In the genomic region with DNA sequence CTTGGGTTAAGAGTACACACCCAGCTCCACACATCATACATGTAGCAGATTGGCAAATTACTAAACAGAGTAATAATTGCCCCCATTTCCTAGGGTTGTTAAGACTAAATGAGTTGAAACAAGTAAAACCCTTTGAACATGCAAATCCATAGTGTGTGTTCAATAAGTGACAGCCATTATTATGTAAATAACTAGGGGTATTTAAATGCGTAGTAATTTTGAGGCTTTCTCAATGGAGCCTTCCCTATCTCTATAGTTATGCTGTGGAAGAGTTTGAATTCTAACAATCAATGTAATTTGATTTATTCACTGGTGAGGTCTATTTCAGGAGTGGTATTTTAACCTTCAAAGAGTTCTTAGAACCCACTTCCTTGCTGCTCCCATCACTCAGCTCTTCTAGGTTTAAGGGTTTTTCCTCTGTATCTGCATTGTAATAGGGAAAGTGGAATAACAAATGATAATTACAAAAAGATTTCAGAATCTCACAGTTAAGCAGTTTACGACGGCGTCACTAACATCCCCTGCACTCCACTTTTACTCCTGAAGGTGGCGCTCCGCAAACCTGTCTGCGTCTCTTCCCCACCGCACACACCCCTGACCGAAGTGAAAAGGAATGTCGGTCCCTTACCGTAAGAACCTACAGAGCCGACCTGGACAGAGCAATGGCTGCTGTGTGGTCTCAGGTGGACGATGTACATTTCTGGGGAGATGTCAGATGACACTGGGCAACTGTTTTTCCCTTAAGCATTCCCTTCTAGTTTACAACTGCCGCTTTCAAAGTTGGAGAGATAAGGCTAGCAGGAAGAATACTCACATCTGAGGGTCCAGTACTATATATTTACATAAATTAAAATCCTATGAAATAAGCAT, we compare ENCODE assay signal across 8 cellular contexts.
DNase-seq lines count a peak whose midpoint lies in the region; ATAC-seq, FAIRE-seq and TF ChIP-seq lines count a peak whose summit lies in the region.

No MANE protein-coding gene starts in this region.

- H3K4me1 ChIP-seq in HEK293 (ENCODE audit: control insufficient read depth, insufficient read depth, low read length), result no peaks in the 10 kb centered on the region

- peaks cover 15% of the 10 kb centered on the region for H3K27me3 Mint-ChIP-seq in nephron progenitor cell (ENCODE audit: low read depth, poor library complexity)

- DNase-seq in NCI-H460 (ENCODE audit: extremely low read depth, low read depth) (peak; percentile 28), fibroblast of pulmonary artery (ENCODE audit: low read depth) (peak; percentile 84), nephron progenitor cell (peak; percentile 82), NCI-H345 treated with DMSO at 0.1 percent for 48 hours (lab: John Stamatoyannopoulos, UW; ENCODE audit: unreplicated experiment) (no peak)
- peak; percentile 57 for DNase-seq in activated T-cell treated with anti-CD3 and anti-CD28 coated beads, Interleukin-2, amount 50 U/mL, for 1 hour
- DNase-seq in stimulated activated naive CD8-positive, alpha-beta T cell treated with anti-CD3 and anti-CD28 coated beads, Interleukin-15, Interleukin-2, amounts not matched to agents 100 U/mL and 50 U/mL, for 24 hours, result peak; percentile 77

- H3K4me3 ChIP-seq in HEK293 (ENCODE audit: low read depth, low read length) (no peak overlapping the region), fibroblast of pulmonary artery (replicated peaks; ENCODE audit: low read depth, low read length) (no peak overlapping the region)

- peak; percentile 75 for ATAC-seq in stimulated activated naive CD8-positive, alpha-beta T cell treated with anti-CD3 and anti-CD28 coated beads, Interleukin-15, Interleukin-2, amounts not matched to agents 100 U/mL and 50 U/mL, for 24 hours

- CTCF ChIA-PET in HEK293 (lab: Yijun Ruan, JAX), result interaction anchor here (0.6 to 3.4 kb wide), 22 partner anchors 8 to 1760 kb away, joined by 3 to 24 read pairs (median 3); no protein-coding TSS in a partner anchor

- H3K9me3 ChIP-seq in HEK293 (ENCODE audit: control insufficient read depth, insufficient read depth, low read depth, low read length), result no peaks in the 10 kb centered on the region

- TF ChIP-seq CTCF in HEK293 (tag by site-specific recombination; IDR thresholded peaks at IDR 0.05), result peak; percentile 67
- peak; percentile 92 for TF ChIP-seq CTCF in fibroblast of pulmonary artery (IDR thresholded peaks at IDR 0.05; ENCODE audit: low read length, missing control alignments)
- TF ChIP-seq CTCF in nephron progenitor cell (IDR thresholded peaks at IDR 0.05), result peak; percentile 78

- no peak overlapping the region for H3K27ac ChIP-seq in HEK293 (ENCODE audit: extremely low read depth, low read depth, low read length)

- H3K4me3 Mint-ChIP-seq in nephron progenitor cell, result peak overlapping the region; percentile 70

- H3K36me3 Mint-ChIP-seq in nephron progenitor cell (ENCODE audit: low read depth), result no peaks in the 10 kb centered on the region

- H3K36me3 ChIP-seq in HEK293 (ENCODE audit: control insufficient read depth in 2 of 2, insufficient read depth in 1 of 2, low read length in 2 of 2), result no peaks in the 10 kb centered on the region

- no peaks in the 10 kb centered on the region for H3K9me3 Mint-ChIP-seq in nephron progenitor cell

- POLR2A ChIA-PET in HEK293 (lab: Yijun Ruan, JAX), result no interaction called here

- H3K4me1 Mint-ChIP-seq in nephron progenitor cell, result peaks cover 8% of the 10 kb centered on the region

- H3K27ac Mint-ChIP-seq in nephron progenitor cell, result no peak overlapping the region

- FAIRE-seq in G401.6 (lab: Jason Lieb, UNC), result peak; percentile 45

TF ChIP-seq in HEK293, 187 proteins besides CTCF, POLR2A, EP300 and RAD21:
- TF ChIP-seq ZNF2 (tag by site-specific recombination; IDR thresholded peaks at IDR 0.05), result 0 out of 2 replicates have a peak, but pooled peaks have one; percentile 38
- TF ChIP-seq ZNF654 (tag by site-specific recombination; IDR thresholded peaks at IDR 0.05; ENCODE audit: low read depth), result peak; percentile 28; the same call in 1 of the 2 replicates
- TF ChIP-seq ZNF335 (tag by site-specific recombination; conservative IDR thresholded peaks at IDR 0.05), result no peak
- no peak for TF ChIP-seq ZBTB8A (tag by site-specific recombination; IDR thresholded peaks at IDR 0.05)
- TF ChIP-seq ZNF366 (tag by site-specific recombination; conservative IDR thresholded peaks at IDR 0.05), result no peak
- no peak for TF ChIP-seq ZNF175 (tag by site-specific recombination; IDR thresholded peaks at IDR 0.05)
- no peak for TF ChIP-seq ZNF600 (tag by site-specific recombination; IDR thresholded peaks at IDR 0.05)
- TF ChIP-seq ZNF501 (tag by site-specific recombination; IDR thresholded peaks at IDR 0.05), result no peak
- TF ChIP-seq ZXDB (tag by site-specific recombination; IDR thresholded peaks at IDR 0.05), result no peak
- no peak for TF ChIP-seq HOXC10 (CRISPR knock-in tag; IDR thresholded peaks at IDR 0.05)
- no peak for TF ChIP-seq ZNF510 (tag by site-specific recombination; IDR thresholded peaks at IDR 0.05; ENCODE audit: insufficient replicate concordance)
- no peak for TF ChIP-seq HOXD13 (CRISPR knock-in tag; IDR thresholded peaks at IDR 0.05; ENCODE audit: borderline replicate concordance)
- TF ChIP-seq ZNF138 (tag by site-specific recombination; IDR thresholded peaks at IDR 0.05; ENCODE audit: borderline replicate concordance), result no peak
- peak; percentile 96 for TF ChIP-seq ZBTB48 (tag by site-specific recombination; IDR thresholded peaks at IDR 0.05)
- TF ChIP-seq, protein P1, sequence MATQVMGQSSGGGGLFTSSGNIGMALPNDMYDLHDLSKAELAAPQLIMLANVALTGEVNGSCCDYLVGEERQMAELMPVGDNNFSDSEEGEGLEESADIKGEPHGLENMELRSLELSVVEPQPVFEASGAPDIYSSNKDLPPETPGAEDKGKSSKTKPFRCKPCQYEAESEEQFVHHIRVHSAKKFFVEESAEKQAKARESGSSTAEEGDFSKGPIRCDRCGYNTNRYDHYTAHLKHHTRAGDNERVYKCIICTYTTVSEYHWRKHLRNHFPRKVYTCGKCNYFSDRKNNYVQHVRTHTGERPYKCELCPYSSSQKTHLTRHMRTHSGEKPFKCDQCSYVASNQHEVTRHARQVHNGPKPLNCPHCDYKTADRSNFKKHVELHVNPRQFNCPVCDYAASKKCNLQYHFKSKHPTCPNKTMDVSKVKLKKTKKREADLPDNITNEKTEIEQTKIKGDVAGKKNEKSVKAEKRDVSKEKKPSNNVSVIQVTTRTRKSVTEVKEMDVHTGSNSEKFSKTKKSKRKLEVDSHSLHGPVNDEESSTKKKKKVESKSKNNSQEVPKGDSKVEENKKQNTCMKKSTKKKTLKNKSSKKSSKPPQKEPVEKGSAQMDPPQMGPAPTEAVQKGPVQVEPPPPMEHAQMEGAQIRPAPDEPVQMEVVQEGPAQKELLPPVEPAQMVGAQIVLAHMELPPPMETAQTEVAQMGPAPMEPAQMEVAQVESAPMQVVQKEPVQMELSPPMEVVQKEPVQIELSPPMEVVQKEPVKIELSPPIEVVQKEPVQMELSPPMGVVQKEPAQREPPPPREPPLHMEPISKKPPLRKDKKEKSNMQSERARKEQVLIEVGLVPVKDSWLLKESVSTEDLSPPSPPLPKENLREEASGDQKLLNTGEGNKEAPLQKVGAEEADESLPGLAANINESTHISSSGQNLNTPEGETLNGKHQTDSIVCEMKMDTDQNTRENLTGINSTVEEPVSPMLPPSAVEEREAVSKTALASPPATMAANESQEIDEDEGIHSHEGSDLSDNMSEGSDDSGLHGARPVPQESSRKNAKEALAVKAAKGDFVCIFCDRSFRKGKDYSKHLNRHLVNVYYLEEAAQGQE (tag by site-specific recombination; IDR thresholded peaks at IDR 0.05), result no peak
- no peak for TF ChIP-seq ZNF626 (tag by site-specific recombination; IDR thresholded peaks at IDR 0.05)
- no peak for TF ChIP-seq ZNF341 (tag by site-specific recombination; IDR thresholded peaks at IDR 0.05; ENCODE audit: low read depth)
- peak; percentile 23; the same call in 1 of the 2 replicates for TF ChIP-seq SCRT1 (tag by site-specific recombination; IDR thresholded peaks at IDR 0.05; ENCODE audit: borderline replicate concordance)
- no peak for TF ChIP-seq ZFP41 (tag by site-specific recombination; IDR thresholded peaks at IDR 0.05; ENCODE audit: borderline replicate concordance)
